Comparison of ENCODE assay signal across 3 cellular contexts in the genomic region with DNA sequence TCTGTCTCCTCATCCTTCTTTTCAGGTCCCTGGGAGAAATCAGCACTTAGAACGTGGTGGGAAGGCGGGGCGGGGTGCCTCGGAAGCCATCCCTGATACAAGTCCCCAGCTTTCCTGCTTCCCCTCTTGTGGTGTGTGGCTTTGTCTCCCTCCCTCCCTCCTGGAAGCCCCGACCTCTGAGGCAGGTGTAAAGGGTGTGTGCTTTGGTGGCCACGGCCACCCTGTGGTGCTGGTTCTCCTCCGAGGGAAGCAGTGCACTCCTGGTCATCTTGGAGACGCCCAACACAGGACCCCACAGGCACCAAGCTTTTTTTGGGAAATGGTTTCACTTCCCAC.
TF ChIP-seq lines count a peak whose summit lies in the region.

No MANE protein-coding gene starts in this region.

TF ChIP-seq in SK-N-SH treated with all-trans-retinoic acid at 6 μM for 48 hours, 23 proteins besides CTCF, POLR2A, EP300 and RAD21:
- TF ChIP-seq PPARA (CRISPR knock-in tag; IDR thresholded peaks at IDR 0.05; ENCODE audit: borderline replicate concordance) (no peak), ZFP3 (CRISPR knock-in tag; IDR thresholded peaks at IDR 0.05) (no peak), CSDC2 (CRISPR knock-in tag; IDR thresholded peaks at IDR 0.05) (no peak), TOX (CRISPR knock-in tag; IDR thresholded peaks at IDR 0.05; ENCODE audit: borderline replicate concordance) (no peak), ZFP30 (CRISPR knock-in tag; IDR thresholded peaks at IDR 0.05) (no peak), ZNF565 (CRISPR knock-in tag; conservative IDR thresholded peaks at IDR 0.05; ENCODE audit: low read depth) (no peak), ZNF8 (CRISPR knock-in tag; IDR thresholded peaks at IDR 0.05) (no peak), SNAI2 (CRISPR knock-in tag; IDR thresholded peaks at IDR 0.05) (no peak), CSRNP3 (CRISPR knock-in tag; IDR thresholded peaks at IDR 0.05) (no peak), ARNTL (CRISPR knock-in tag; IDR thresholded peaks at IDR 0.05; ENCODE audit: borderline replicate concordance, low read depth) (no peak), RARB (CRISPR knock-in tag; IDR thresholded peaks at IDR 0.05) (no peak), ZC3H10 (CRISPR knock-in tag; IDR thresholded peaks at IDR 0.05) (no peak), ISL1 (CRISPR knock-in tag; IDR thresholded peaks at IDR 0.05) (no peak), OSR1 (CRISPR knock-in tag; IDR thresholded peaks at IDR 0.05) (no peak), GLIS3 (CRISPR knock-in tag; IDR thresholded peaks at IDR 0.05) (no peak)
- TF ChIP-seq, protein P1, sequence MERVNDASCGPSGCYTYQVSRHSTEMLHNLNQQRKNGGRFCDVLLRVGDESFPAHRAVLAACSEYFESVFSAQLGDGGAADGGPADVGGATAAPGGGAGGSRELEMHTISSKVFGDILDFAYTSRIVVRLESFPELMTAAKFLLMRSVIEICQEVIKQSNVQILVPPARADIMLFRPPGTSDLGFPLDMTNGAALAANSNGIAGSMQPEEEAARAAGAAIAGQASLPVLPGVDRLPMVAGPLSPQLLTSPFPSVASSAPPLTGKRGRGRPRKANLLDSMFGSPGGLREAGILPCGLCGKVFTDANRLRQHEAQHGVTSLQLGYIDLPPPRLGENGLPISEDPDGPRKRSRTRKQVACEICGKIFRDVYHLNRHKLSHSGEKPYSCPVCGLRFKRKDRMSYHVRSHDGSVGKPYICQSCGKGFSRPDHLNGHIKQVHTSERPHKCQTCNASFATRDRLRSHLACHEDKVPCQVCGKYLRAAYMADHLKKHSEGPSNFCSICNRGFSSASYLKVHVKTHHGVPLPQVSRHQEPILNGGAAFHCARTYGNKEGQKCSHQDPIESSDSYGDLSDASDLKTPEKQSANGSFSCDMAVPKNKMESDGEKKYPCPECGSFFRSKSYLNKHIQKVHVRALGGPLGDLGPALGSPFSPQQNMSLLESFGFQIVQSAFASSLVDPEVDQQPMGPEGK (CRISPR knock-in tag; IDR thresholded peaks at IDR 0.05; ENCODE audit: borderline replicate concordance) = no peak
- TF ChIP-seq, protein P2, sequence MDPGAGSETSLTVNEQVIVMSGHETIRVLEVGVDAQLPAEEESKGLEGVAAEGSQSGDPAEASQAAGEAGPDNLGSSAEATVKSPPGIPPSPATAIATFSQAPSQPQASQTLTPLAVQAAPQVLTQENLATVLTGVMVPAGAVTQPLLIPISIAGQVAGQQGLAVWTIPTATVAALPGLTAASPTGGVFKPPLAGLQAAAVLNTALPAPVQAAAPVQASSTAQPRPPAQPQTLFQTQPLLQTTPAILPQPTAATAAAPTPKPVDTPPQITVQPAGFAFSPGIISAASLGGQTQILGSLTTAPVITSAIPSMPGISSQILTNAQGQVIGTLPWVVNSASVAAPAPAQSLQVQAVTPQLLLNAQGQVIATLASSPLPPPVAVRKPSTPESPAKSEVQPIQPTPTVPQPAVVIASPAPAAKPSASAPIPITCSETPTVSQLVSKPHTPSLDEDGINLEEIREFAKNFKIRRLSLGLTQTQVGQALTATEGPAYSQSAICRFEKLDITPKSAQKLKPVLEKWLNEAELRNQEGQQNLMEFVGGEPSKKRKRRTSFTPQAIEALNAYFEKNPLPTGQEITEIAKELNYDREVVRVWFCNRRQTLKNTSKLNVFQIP (CRISPR knock-in tag; IDR thresholded peaks at IDR 0.05; ENCODE audit: borderline replicate concordance, low read depth) = no peak

TF ChIP-seq in SK-N-SH, 30 proteins besides CTCF, POLR2A, EP300 and RAD21:
- TF ChIP-seq, protein P3, sequence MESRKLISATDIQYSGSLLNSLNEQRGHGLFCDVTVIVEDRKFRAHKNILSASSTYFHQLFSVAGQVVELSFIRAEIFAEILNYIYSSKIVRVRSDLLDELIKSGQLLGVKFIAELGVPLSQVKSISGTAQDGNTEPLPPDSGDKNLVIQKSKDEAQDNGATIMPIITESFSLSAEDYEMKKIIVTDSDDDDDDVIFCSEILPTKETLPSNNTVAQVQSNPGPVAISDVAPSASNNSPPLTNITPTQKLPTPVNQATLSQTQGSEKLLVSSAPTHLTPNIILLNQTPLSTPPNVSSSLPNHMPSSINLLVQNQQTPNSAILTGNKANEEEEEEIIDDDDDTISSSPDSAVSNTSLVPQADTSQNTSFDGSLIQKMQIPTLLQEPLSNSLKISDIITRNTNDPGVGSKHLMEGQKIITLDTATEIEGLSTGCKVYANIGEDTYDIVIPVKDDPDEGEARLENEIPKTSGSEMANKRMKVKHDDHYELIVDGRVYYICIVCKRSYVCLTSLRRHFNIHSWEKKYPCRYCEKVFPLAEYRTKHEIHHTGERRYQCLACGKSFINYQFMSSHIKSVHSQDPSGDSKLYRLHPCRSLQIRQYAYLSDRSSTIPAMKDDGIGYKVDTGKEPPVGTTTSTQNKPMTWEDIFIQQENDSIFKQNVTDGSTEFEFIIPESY (IDR thresholded peaks at IDR 0.05; ENCODE audit: borderline replicate concordance, low read depth) = no peak
- TF ChIP-seq ELF1 (IDR thresholded peaks at IDR 0.05) (no peak), NFIC (IDR thresholded peaks at IDR 0.05; ENCODE audit: borderline replicate concordance) (no peak), YY1 (IDR thresholded peaks at IDR 0.05; ENCODE audit: low read depth) (no peak), MXI1 (IDR thresholded peaks at IDR 0.05; ENCODE audit: low read depth, low read length) (no peak), EZH2phosphoT487 (IDR thresholded peaks at IDR 0.05; ENCODE audit: borderline replicate concordance, low read depth) (no peak), IRF3 (IDR thresholded peaks at IDR 0.05; ENCODE audit: low read depth, low read length) (no peak), SMC3 (IDR thresholded peaks at IDR 0.05; ENCODE audit: low read depth, low read length) (no peak), MAX (IDR thresholded peaks at IDR 0.05; ENCODE audit: low read depth) (no peak), FOXM1 (IDR thresholded peaks at IDR 0.05; ENCODE audit: low read depth) (no peak), TEAD4 (IDR thresholded peaks at IDR 0.05; ENCODE audit: borderline replicate concordance, insufficient read depth) (no peak), TCF12 (IDR thresholded peaks at IDR 0.05) (no peak), MEF2A (IDR thresholded peaks at IDR 0.05; ENCODE audit: borderline replicate concordance, low read depth) (no peak), FOSL2 (IDR thresholded peaks at IDR 0.05; ENCODE audit: borderline replicate concordance, low read depth) (no peak), SIN3A (IDR thresholded peaks at IDR 0.05; ENCODE audit: borderline replicate concordance, low read depth, low read length) (no peak)
- TF ChIP-seq, protein P4, sequence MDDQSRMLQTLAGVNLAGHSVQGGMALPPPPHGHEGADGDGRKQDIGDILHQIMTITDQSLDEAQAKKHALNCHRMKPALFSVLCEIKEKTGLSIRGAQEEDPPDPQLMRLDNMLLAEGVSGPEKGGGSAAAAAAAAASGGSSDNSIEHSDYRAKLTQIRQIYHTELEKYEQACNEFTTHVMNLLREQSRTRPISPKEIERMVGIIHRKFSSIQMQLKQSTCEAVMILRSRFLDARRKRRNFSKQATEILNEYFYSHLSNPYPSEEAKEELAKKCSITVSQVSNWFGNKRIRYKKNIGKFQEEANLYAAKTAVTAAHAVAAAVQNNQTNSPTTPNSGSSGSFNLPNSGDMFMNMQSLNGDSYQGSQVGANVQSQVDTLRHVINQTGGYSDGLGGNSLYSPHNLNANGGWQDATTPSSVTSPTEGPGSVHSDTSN (IDR thresholded peaks at IDR 0.05) = no peak
- TF ChIP-seq, protein P5, sequence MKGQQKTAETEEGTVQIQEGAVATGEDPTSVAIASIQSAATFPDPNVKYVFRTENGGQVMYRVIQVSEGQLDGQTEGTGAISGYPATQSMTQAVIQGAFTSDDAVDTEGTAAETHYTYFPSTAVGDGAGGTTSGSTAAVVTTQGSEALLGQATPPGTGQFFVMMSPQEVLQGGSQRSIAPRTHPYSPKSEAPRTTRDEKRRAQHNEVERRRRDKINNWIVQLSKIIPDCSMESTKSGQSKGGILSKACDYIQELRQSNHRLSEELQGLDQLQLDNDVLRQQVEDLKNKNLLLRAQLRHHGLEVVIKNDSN (IDR thresholded peaks at IDR 0.05; ENCODE audit: borderline replicate concordance, low read depth) = no peak

TF ChIP-seq in HCT116, 20 proteins besides CTCF, POLR2A, EP300 and RAD21:
- TF ChIP-seq, protein P6, sequence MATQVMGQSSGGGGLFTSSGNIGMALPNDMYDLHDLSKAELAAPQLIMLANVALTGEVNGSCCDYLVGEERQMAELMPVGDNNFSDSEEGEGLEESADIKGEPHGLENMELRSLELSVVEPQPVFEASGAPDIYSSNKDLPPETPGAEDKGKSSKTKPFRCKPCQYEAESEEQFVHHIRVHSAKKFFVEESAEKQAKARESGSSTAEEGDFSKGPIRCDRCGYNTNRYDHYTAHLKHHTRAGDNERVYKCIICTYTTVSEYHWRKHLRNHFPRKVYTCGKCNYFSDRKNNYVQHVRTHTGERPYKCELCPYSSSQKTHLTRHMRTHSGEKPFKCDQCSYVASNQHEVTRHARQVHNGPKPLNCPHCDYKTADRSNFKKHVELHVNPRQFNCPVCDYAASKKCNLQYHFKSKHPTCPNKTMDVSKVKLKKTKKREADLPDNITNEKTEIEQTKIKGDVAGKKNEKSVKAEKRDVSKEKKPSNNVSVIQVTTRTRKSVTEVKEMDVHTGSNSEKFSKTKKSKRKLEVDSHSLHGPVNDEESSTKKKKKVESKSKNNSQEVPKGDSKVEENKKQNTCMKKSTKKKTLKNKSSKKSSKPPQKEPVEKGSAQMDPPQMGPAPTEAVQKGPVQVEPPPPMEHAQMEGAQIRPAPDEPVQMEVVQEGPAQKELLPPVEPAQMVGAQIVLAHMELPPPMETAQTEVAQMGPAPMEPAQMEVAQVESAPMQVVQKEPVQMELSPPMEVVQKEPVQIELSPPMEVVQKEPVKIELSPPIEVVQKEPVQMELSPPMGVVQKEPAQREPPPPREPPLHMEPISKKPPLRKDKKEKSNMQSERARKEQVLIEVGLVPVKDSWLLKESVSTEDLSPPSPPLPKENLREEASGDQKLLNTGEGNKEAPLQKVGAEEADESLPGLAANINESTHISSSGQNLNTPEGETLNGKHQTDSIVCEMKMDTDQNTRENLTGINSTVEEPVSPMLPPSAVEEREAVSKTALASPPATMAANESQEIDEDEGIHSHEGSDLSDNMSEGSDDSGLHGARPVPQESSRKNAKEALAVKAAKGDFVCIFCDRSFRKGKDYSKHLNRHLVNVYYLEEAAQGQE (IDR thresholded peaks at IDR 0.05; ENCODE audit: low read depth) = no peak
- no peak for TF ChIP-seq CEBPB (IDR thresholded peaks at IDR 0.05; ENCODE audit: low read depth)
- TF ChIP-seq YY1 (IDR thresholded peaks at IDR 0.05; ENCODE audit: extremely low read depth, insufficient replicate concordance, low read depth, low read length) = no peak
- no peak for TF ChIP-seq MAX (IDR thresholded peaks at IDR 0.05)
- TF ChIP-seq POLR2AphosphoS5 (IDR thresholded peaks at IDR 0.05; ENCODE audit: low read depth, low read length) = no peak; the same call in 1 of the 2 replicates
- TF ChIP-seq JUND (IDR thresholded peaks at IDR 0.05) = no peak
- no peak for TF ChIP-seq ELF1 (IDR thresholded peaks at IDR 0.05; ENCODE audit: borderline replicate concordance, low read depth)
- TF ChIP-seq EZH2phosphoT487 (IDR thresholded peaks at IDR 0.05; ENCODE audit: borderline replicate concordance) = no peak
